9 cellular contexts compared by ENCODE assay signal in the genomic region with DNA sequence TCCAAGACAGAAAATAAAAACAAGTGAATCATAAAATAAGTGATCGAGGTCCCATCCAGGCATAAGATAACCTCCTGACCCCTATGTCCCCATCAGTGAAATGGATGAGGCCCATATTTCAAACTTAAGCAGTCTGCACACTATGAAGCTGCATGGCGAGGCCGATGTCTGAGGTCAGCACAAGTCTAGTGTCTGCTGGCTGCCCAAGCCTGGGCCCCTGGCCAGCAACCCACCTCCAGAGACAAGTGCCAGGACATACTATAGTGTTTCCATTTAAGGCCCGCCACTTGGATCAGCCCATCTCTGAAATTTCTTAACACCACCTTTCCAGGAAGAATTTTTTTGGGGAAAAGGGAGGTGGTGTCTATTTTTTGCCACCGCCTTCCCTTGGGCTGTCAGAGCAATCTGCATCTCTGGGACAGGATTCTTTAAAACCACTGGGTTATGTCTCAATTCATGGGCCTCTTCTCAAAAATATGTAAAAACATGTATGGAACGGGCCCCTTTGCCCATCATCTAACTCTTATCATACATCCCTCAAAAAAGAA. TPM values are rescaled to one million over a fixed set of nuclear protein-coding genes. Genes with fewer than 3 reads are reported as not detected.
DNase-seq lines count a peak whose midpoint lies in the region; ATAC-seq and TF ChIP-seq lines count a peak whose summit lies in the region.
"Had no signal": no experiment of that assay in that cellular context is flagged by ENCODE, and none has a peak within 500 bp of the region (broad histone marks: within the 10 kb centered on the region; RNA-seq: fewer than 3 reads in every experiment).

No MANE protein-coding gene starts in this region.

- H3K27me3 ChIP-seq in uterus = no peaks in the 10 kb centered on the region

- peak overlapping the region; percentile 92 to 99 for H3K27ac ChIP-seq in uterus

- no peak for TF ChIP-seq CTCF in uterus (IDR thresholded peaks at IDR 0.05)

- intact Hi-C loops in activated naive CD4-positive, alpha-beta T cell treated with anti-CD3 and anti-CD28 coated beads for 36 hours (cut with micrococcal nuclease) = no loop called here
- intact Hi-C loops in dendritic cell treated with granulocyte-macrophage colony-stimulating factor and Interleukin-4, amounts not matched to agents 40 ng/mL and 50 ng/mL, for 4 days (cut with micrococcal nuclease) = loop anchor here (5.0 kb wide), 1 partner anchor 37 kb away; no protein-coding TSS in a partner anchor
- intact Hi-C loops in uterus (cut with DNase I; ENCODE audit: low total_unique reads) = no loop called here

- H3K4me3 ChIP-seq in uterus = peak overlapping the region in 1 of 2 donors; percentile 97

- peak overlapping the region; percentile 88 for H3K27ac Mint-ChIP-seq in activated naive CD4-positive, alpha-beta T cell treated with anti-CD3 and anti-CD28 coated beads for 36 hours
- H3K27ac Mint-ChIP-seq in activated naive CD4-positive, alpha-beta T cell treated with anti-CD3 and anti-CD28 coated beads, Interleukin-2, amount 50 U/mL, for 72 hours = peak overlapping the region in 1 of 2 donors; percentile 71
- no peak overlapping the region for H3K27ac Mint-ChIP-seq in dendritic cell treated with granulocyte-macrophage colony-stimulating factor and Interleukin-4, amounts not matched to agents 40 ng/mL and 50 ng/mL, for 4 days
- no peak overlapping the region for H3K27ac Mint-ChIP-seq in memory B cell

- H3K9me3 Mint-ChIP-seq in activated naive CD4-positive, alpha-beta T cell treated with anti-CD3 and anti-CD28 coated beads for 36 hours = no peaks in the 10 kb centered on the region
- H3K9me3 Mint-ChIP-seq in activated naive CD4-positive, alpha-beta T cell treated with anti-CD3 and anti-CD28 coated beads, Interleukin-2, amount 50 U/mL, for 72 hours = peaks cover 0 to 6% of the 10 kb centered on the region in 2 donors
- H3K9me3 Mint-ChIP-seq in dendritic cell treated with granulocyte-macrophage colony-stimulating factor and Interleukin-4, amounts not matched to agents 40 ng/mL and 50 ng/mL, for 4 days = no peaks in the 10 kb centered on the region
- no peaks in the 10 kb centered on the region for H3K9me3 Mint-ChIP-seq in memory B cell

- H3K4me1 Mint-ChIP-seq in activated naive CD4-positive, alpha-beta T cell treated with anti-CD3 and anti-CD28 coated beads for 36 hours (ENCODE audit: low read depth) = peaks cover 66% of the 10 kb centered on the region
- peaks cover 45% of the 10 kb centered on the region for H3K4me1 Mint-ChIP-seq in dendritic cell treated with granulocyte-macrophage colony-stimulating factor and Interleukin-4, amounts not matched to agents 40 ng/mL and 50 ng/mL, for 4 days (ENCODE audit: low read depth)
- H3K4me1 Mint-ChIP-seq in memory B cell = peaks cover 30% of the 10 kb centered on the region

- peaks cover 3% of the 10 kb centered on the region for H3K36me3 Mint-ChIP-seq in activated naive CD4-positive, alpha-beta T cell treated with anti-CD3 and anti-CD28 coated beads for 36 hours (ENCODE audit: low read depth)
- H3K36me3 Mint-ChIP-seq in activated naive CD4-positive, alpha-beta T cell treated with anti-CD3 and anti-CD28 coated beads, Interleukin-2, amount 50 U/mL, for 72 hours = peaks cover 11 to 41% of the 10 kb centered on the region in 2 donors
- H3K36me3 Mint-ChIP-seq in dendritic cell treated with granulocyte-macrophage colony-stimulating factor and Interleukin-4, amounts not matched to agents 40 ng/mL and 50 ng/mL, for 4 days (ENCODE audit: low read depth) = peaks cover 6% of the 10 kb centered on the region
- no peaks in the 10 kb centered on the region for H3K36me3 Mint-ChIP-seq in memory B cell

- no peak for DNase-seq in activated naive CD4-positive, alpha-beta T cell treated with anti-CD3 and anti-CD28 coated beads for 36 hours
- DNase-seq in activated naive CD4-positive, alpha-beta T cell treated with anti-CD3 and anti-CD28 coated beads, Interleukin-2, amount 50 U/mL, for 72 hours (ENCODE audit: low spot score in 2 of 2) = no peak
- no peak for DNase-seq in memory B cell (ENCODE audit: low spot score in 2 of 2)
- peak in 1 of 2 donors; percentile 25 for DNase-seq in uterus
- no peak for DNase-seq in dedifferentiated amniotic fluid mesenchymal stem cell (ENCODE audit: extremely low spot score)
- no peak for DNase-seq in UCSD-AML1 (lab: John Stamatoyannopoulos, UW; ENCODE audit: unreplicated experiment)
- DNase-seq: stimulated activated CD4-positive, alpha-beta T cell treated with anti-CD3 and anti-CD28 coated beads, Interleukin-4, amount 100 ng/mL, for 4 hours had no signal

- ATAC-seq in activated naive CD4-positive, alpha-beta T cell treated with anti-CD3 and anti-CD28 coated beads, Interleukin-2, amount 50 U/mL, for 72 hours = no peak
- ATAC-seq in memory B cell (ENCODE audit: low read depth) (no peak), GM19463 (IDR thresholded peaks at IDR 0.05; ENCODE audit: unreplicated experiment) (no peak)

- CTCF ChIA-PET in activated naive CD4-positive, alpha-beta T cell treated with anti-CD3 and anti-CD28 coated beads for 36 hours (lab: Charles Lee) = interaction anchor here (1.9 kb wide), 1 partner anchor 8 kb away, joined by 5 read pairs; no protein-coding TSS in a partner anchor

- no peaks in the 10 kb centered on the region for H3K36me3 ChIP-seq in uterus

- TF ChIP-seq POLR2A in uterus (IDR thresholded peaks at IDR 0.05) = no peak

- no peaks in the 10 kb centered on the region for H3K9me3 ChIP-seq in uterus

- peak overlapping the region; percentile 94 for H3K4me3 Mint-ChIP-seq in activated naive CD4-positive, alpha-beta T cell treated with anti-CD3 and anti-CD28 coated beads for 36 hours
- peak overlapping the region; percentile 84 for H3K4me3 Mint-ChIP-seq in dendritic cell treated with granulocyte-macrophage colony-stimulating factor and Interleukin-4, amounts not matched to agents 40 ng/mL and 50 ng/mL, for 4 days
- H3K4me3 Mint-ChIP-seq in memory B cell = peak overlapping the region; percentile 95

- H3K27me3 Mint-ChIP-seq in activated naive CD4-positive, alpha-beta T cell treated with anti-CD3 and anti-CD28 coated beads for 36 hours (ENCODE audit: low read depth) = no peaks in the 10 kb centered on the region
- H3K27me3 Mint-ChIP-seq in dendritic cell treated with granulocyte-macrophage colony-stimulating factor and Interleukin-4, amounts not matched to agents 40 ng/mL and 50 ng/mL, for 4 days = no peaks in the 10 kb centered on the region
- no peaks in the 10 kb centered on the region for H3K27me3 Mint-ChIP-seq in memory B cell

- H3K4me1 ChIP-seq in uterus = peaks cover 8 to 9% of the 10 kb centered on the region in 2 donors

RNA-seq across cellular contexts. Expression of a gene that starts 1.8 kb away (rescaled TPM):
- total RNA-seq in activated naive CD4-positive, alpha-beta T cell treated with anti-CD3 and anti-CD28 coated beads for 36 hours = 10 to 100 TPM; 19.0 to 20.8 TPM
- total RNA-seq in activated naive CD4-positive, alpha-beta T cell treated with anti-CD3 and anti-CD28 coated beads, Interleukin-2, amount 50 U/mL, for 72 hours = 10 to 100 TPM; 16.0 to 27.0 TPM
- total RNA-seq in uterus = 100 to 1,000 TPM in 1 of 4 donors, 10 to 100 TPM in 3; 30.3 to 398 (median 46.7) TPM
